21 cellular contexts compared by ENCODE assay signal in genomic region chr5:1547655-1548054, GRCh38.
"Had no signal": no experiment of that assay in that cellular context is flagged by ENCODE, and none has a peak within 500 bp of the region (broad histone marks: within the 10 kb centered on the region; RNA-seq: fewer than 3 reads in every experiment).

No MANE protein-coding gene starts in this region.

- H3K9me3 ChIP-seq: adrenal gland, SJCRH30, SK-N-SH had no signal

- H3K36me3 ChIP-seq: adrenal gland, SJCRH30 had no signal

- H3K4me1 ChIP-seq: adrenal gland, SJCRH30 had no signal

- H3K4me3 ChIP-seq: adrenal gland, SJCRH30 had no signal

- H3K27ac ChIP-seq: adrenal gland, SJCRH30 had no signal

- DNase-seq: activated CD4-positive, alpha-beta T cell treated with anti-CD3 and anti-CD28 coated beads for 48 hours; activated CD4-positive, alpha-beta T cell treated with anti-CD3 and anti-CD28 coated beads, Interleukin-2, amount 50 U/mL, for 4 hours; activated CD4-positive, CD25-positive, alpha-beta regulatory T cell treated with anti-CD3 and anti-CD28 coated beads, Interleukin-2, amount 50 U/mL, for 72 hours; activated CD8-positive, alpha-beta T cell treated with anti-CD3 and anti-CD28 coated beads, Interleukin-2, amount 10 ng/mL, durations not matched to agents 7 days and 5 days; activated gamma-delta T cell treated with Interleukin-2 at 50 U/mL for 16 hours; activated naive CD4-positive, alpha-beta T cell treated with anti-CD3 and anti-CD28 coated beads, Interleukin-2, amount 50 U/mL, for 16 hours; activated naive CD8-positive, alpha-beta T cell treated with anti-CD3 and anti-CD28 coated beads, Interleukin-2, amount 10 ng/mL, durations not matched to agents 7 days and 5 days; activated T-cell treated with anti-CD3 and anti-CD28 coated beads, Interleukin-2, amount 50 U/mL, for 72 hours; Karpas-422; MM.1S; NCI-H1105; NCI-H146; NCI-H187 treated with DMSO at 0.1 percent for 48 hours; NCI-H2171; NCI-H2227 treated with DMSO at 0.1 percent for 48 hours; NCI-H526; NCI-H774; SJCRH30; SK-N-SH; T-helper 1 cell had no signal

- H3K27me3 ChIP-seq: adrenal gland, SJCRH30 had no signal

- ATAC-seq: activated CD8-positive, alpha-beta T cell treated with anti-CD3 and anti-CD28 coated beads, Interleukin-2, amount 10 ng/mL, durations not matched to agents 7 days and 5 days; activated T-cell treated with anti-CD3 and anti-CD28 coated beads, Interleukin-2, amount 50 U/mL, for 72 hours had no signal
